ENCODE assay signal across 8 cellular contexts in genomic region chr2:238320648-238321281, GRCh38. TPM values are rescaled to one million over a fixed set of nuclear protein-coding genes. Genes with fewer than 3 reads are reported as not detected.
A peak's percentile ranks its signal among the peaks of the same experiment; 100 is the strongest.
DNase-seq lines count a peak whose midpoint lies in the region; ATAC-seq and TF ChIP-seq lines count a peak whose summit lies in the region.

No MANE protein-coding gene starts in this region.

- WGBS in esophagus, 2 donors: 1% methylated on average over 43 to 65 of the region's 65 CpGs

- H3K4me3 ChIP-seq in esophagus (ENCODE audit: low read depth in 1 of 2, low read length in 2 of 2) (peak overlapping the region; percentile 75 to 88), neuron (ENCODE audit: low read length) (peak overlapping the region; percentile 73)

- H3K36me3 ChIP-seq in esophagus (ENCODE audit: control insufficient read depth in 2 of 2, insufficient read depth in 2 of 2, low read length in 1 of 2) (peaks cover 0 to 6% of the 10 kb centered on the region in 2 donors), neuron (ENCODE audit: insufficient read depth, low read length) (peaks cover 16% of the 10 kb centered on the region)

- peak; percentile 24 for DNase-seq in activated CD8-positive, alpha-beta memory T cell treated with anti-CD3 and anti-CD28 coated beads, Interleukin-2, amount 50 U/mL, for 4 hours
- no peak for DNase-seq in activated CD8-positive, alpha-beta memory T cell treated with anti-CD3 and anti-CD28 coated beads for 24 hours
- DNase-seq in RWPE1 (ENCODE audit: low spot score) (peak; percentile 44), DMS79 (lab: John Stamatoyannopoulos, UW) (no peak)

- H3K9me3 ChIP-seq in esophagus (ENCODE audit: control insufficient read depth in 2 of 2, insufficient read depth in 1 of 2, low read depth in 1 of 2, low read length in 1 of 2) (no peaks in the 10 kb centered on the region), neuron (ENCODE audit: low read length) (no peaks in the 10 kb centered on the region)

- POLR2A ChIA-PET in RWPE1 (lab: Yijun Ruan, JAX; ENCODE audit: low non-redundant PET): interaction anchor here (0.7 kb wide), 1 partner anchor 49 kb away, joined by 3 read pairs; no protein-coding TSS in a partner anchor

- H3K27me3 ChIP-seq in esophagus (ENCODE audit: control insufficient read depth in 1 of 2, insufficient read depth in 2 of 2, low read length in 2 of 2): no peaks in the 10 kb centered on the region
- H3K27me3 ChIP-seq in neuron (ENCODE audit: insufficient read depth, low read length): no peaks in the 10 kb centered on the region

- H3K4me1 ChIP-seq in esophagus (ENCODE audit: control insufficient read depth in 2 of 2, insufficient read depth in 2 of 2, low read length in 1 of 2) (peaks cover 6 to 10% of the 10 kb centered on the region in 2 donors), neuron (ENCODE audit: insufficient read depth, low read length) (peaks cover 11% of the 10 kb centered on the region)

- no peak for TF ChIP-seq CTCF in RWPE1 (conservative IDR thresholded peaks at IDR 0.05; ENCODE audit: low read depth)

- H3K27ac ChIP-seq in RWPE1: peak overlapping the region; percentile 79
- peak overlapping the region; percentile 27 to 37 for H3K27ac ChIP-seq in esophagus (ENCODE audit: low read depth in 2 of 2, low read length in 1 of 2)

- CTCF ChIA-PET in RWPE1 (lab: Yijun Ruan, JAX): interaction anchor here (0.8 kb wide), 1 partner anchor 98 kb away, joined by 3 read pairs; no protein-coding TSS in a partner anchor

- ATAC-seq in HG02759 (IDR thresholded peaks at IDR 0.05; ENCODE audit: unreplicated experiment) (peak; percentile 39), GM18858 (IDR thresholded peaks at IDR 0.05; ENCODE audit: unreplicated experiment) (no peak)

- H2AFZ ChIP-seq in neuron (ENCODE audit: low read depth, low read length): no peak overlapping the region

RNA-seq across cellular contexts. Expression of gene TRAF3IP1, which starts 0.4 kb away (rescaled TPM):
- 1 to 10 TPM; 3.2 to 4.8 TPM for polyA plus RNA-seq in esophagus

RNA-seq across cellular contexts. Expression of gene PER2, which starts 32.4 kb away (rescaled TPM):
- 10 to 100 TPM in 1 of 2 donors, 1 to 10 TPM in 1; 4.9 to 12.6 TPM for polyA plus RNA-seq in esophagus

Comparison
In these comparisons a context has a peak if more than half of its experiments do, and no peak if none do; other contexts are left out.
1. DNase-seq: peak in activated CD8-positive, alpha-beta memory T cell treated with anti-CD3 and anti-CD28 coated beads, Interleukin-2, amount 50 U/mL, for 4 hours (single experiment) and RWPE1 (single experiment); none in activated CD8-positive, alpha-beta memory T cell treated with anti-CD3 and anti-CD28 coated beads for 24 hours (single experiment) and DMS79 (single experiment).